8 cellular contexts compared by ENCODE assay signal in the genomic region with DNA sequence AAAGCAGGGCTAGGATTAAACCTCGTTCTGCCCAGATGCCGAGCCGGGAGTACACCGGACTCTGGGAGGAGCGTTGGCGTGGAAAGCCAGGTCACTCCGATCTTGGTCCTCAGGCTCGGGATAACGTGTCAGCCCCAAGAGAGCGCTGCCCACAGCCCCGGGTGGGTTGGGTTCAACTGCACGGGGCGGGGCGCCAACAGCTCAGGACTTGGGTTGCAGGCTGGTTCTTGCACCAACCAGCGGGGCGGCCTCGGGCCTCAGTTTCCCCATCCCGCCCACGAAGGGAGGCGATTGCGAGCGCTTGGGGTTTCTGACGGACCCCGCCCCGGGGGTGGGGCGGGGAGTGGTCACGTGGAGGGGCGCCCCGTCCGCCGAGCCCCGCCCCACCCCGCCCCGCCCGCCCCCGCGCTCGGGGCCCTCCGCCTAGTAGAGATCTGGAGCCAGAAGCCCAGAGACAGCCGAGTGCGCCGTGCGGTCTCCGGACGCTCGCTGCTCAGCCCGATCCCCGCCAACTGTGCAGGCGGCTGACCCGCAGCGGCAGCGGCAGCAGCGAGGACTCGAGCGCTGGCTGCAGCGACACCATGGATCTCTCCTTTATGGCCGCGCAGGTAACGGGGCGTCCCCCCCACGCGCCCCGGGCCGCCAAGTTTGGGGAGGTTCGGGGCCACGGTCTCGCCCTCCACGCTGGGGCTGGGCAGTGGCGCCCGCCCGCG. TPM values are rescaled to one million over a fixed set of nuclear protein-coding genes. Genes with fewer than 3 reads are reported as not detected.
DNase-seq lines count a peak whose midpoint lies in the region; ATAC-seq, FAIRE-seq and TF ChIP-seq lines count a peak whose summit lies in the region.
"Had no signal": no experiment of that assay in that cellular context is flagged by ENCODE, and none has a peak within 500 bp of the region (broad histone marks: within the 10 kb centered on the region; RNA-seq: fewer than 3 reads in every experiment).

Gene C14orf132, plus strand, starts transcription at position 443 of the 713 bp plus-strand sequence. Its CDS starts 139 bp downstream, at position 582.

- H3K9ac ChIP-seq in mucosa of rectum (ENCODE audit: low read depth in 1 of 2, low read length in 2 of 2): peak within 1 kb of the TSS in 1 of 2 donors; percentile 63

- DNase-seq in NCI-H1694 (lab: John Stamatoyannopoulos, UW) (peak; percentile 72), epithelial cell of proximal tubule (ENCODE audit: low read depth) (no peak), RCC 7860 (ENCODE audit: low spot score) (no peak)
- DNase-seq in activated CD8-positive, alpha-beta memory T cell treated with anti-CD3 and anti-CD28 coated beads, Interleukin-2, amount 50 U/mL, for 48 hours: peak; percentile 80
- peak; percentile 26 for DNase-seq in stimulated activated CD8-positive, alpha-beta memory T cell treated with anti-CD3 and anti-CD28 coated beads, Interleukin-7, amount 100 ng/mL, for 24 hours (ENCODE audit: low read depth)

- peak; percentile 78 for ATAC-seq in GM18511 (IDR thresholded peaks at IDR 0.05; ENCODE audit: unreplicated experiment)

- H3K27me3 ChIP-seq in mucosa of rectum (ENCODE audit: control insufficient read depth in 2 of 2, insufficient read depth in 2 of 2, low read length in 2 of 2): peaks cover 12 to 16% of the 10 kb centered on the region in 2 donors

- H3K4me3 ChIP-seq in epithelial cell of proximal tubule (ENCODE audit: low read depth, low read length) (peak within 1 kb of the TSS; percentile 70), mucosa of rectum (ENCODE audit: low read length in 2 of 2) (peak within 1 kb of the TSS; percentile 60 to 63)

- TF ChIP-seq CTCF in epithelial cell of proximal tubule (conservative IDR thresholded peaks at IDR 0.05; ENCODE audit: low read depth, low read length): no peak

- H3K36me3 ChIP-seq in mucosa of rectum (ENCODE audit: control insufficient read depth in 2 of 2, insufficient read depth in 2 of 2, low read length in 2 of 2): no peaks in the 10 kb centered on the region
- H3K36me3 ChIP-seq: neutrophil had no signal

- peak within 1 kb of the TSS; percentile 48 to 49 for H3K27ac ChIP-seq in mucosa of rectum (ENCODE audit: low read depth in 2 of 2, low read length in 2 of 2)
- H3K27ac ChIP-seq: neutrophil had no signal

- FAIRE-seq in RCC 7860 (lab: Jason Lieb, UNC): no peak

- no peaks in the 10 kb centered on the region for H3K9me3 ChIP-seq in mucosa of rectum (ENCODE audit: control insufficient read depth in 2 of 2, low read length in 2 of 2)
- H3K9me3 ChIP-seq: neutrophil had no signal

- peaks cover 5 to 8% of the 10 kb centered on the region in 2 donors for H3K4me1 ChIP-seq in mucosa of rectum (ENCODE audit: control insufficient read depth in 2 of 2, insufficient read depth in 2 of 2, low read length in 2 of 2)

RNA-seq across cellular contexts. Expression of gene C14orf132, which starts in this region (rescaled TPM):
- 1.7 and 4.0 TPM in 2 replicates for total RNA-seq in epithelial cell of proximal tubule

Comparison
In these comparisons a context has a peak if more than half of its experiments do, and no peak if none do; other contexts are left out.
1. DNase-seq: peak in NCI-H1694 (single experiment), activated CD8-positive, alpha-beta memory T cell treated with anti-CD3 and anti-CD28 coated beads, Interleukin-2, amount 50 U/mL, for 48 hours (single experiment) and stimulated activated CD8-positive, alpha-beta memory T cell treated with anti-CD3 and anti-CD28 coated beads, Interleukin-7, amount 100 ng/mL, for 24 hours (single experiment); none in epithelial cell of proximal tubule (single experiment) and RCC 7860 (single experiment).